In the genomic region with DNA sequence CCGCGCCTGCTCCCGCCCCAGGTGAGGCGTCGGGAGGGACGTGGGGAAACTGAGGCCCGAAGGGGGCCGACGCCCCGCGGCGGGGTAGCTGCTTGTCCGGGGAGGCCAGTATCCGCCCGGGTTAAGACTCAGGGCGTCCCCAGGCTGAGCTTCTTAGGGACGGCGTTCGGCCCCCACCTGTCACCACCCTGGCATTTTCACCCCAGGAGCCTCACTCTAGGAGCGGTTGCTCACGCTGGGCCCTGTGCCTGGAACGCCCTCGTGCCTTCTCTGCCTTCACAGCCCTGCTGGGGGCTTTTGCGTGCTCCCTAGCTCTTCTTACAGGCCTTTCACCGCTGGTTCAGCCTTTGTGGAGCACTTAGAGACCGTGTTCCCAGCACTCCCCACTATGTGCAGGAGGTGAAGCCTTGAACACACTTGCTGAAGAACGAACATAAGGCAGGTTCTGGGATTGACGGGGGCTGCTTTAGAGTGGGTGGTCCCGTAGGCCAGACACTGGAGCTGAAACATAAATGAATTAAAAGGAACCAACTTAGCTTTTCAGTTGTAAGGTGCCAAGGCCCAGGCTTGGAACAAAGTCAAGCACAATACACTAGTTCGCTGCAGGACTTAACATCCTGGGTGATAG, we compare ENCODE assay signal across 1 cellular context.
TF ChIP-seq lines count a peak whose summit lies in the region.

No MANE protein-coding gene starts in this region.

TF ChIP-seq in H1, 55 proteins besides CTCF, POLR2A, EP300 and RAD21:
- peak; percentile 36 for TF ChIP-seq SAP30 (IDR thresholded peaks at IDR 0.05; ENCODE audit: insufficient read depth, insufficient replicate concordance, low read length)
- 0 out of 4 replicates have a peak, but pooled peaks of 1 of the 2 experiments have one; percentile 16 for TF ChIP-seq SIN3A (conservative IDR thresholded peaks at IDR 0.05 in 1 of 2, IDR thresholded peaks at IDR 0.05 in 1 of 2; ENCODE audit: low read depth in 1 of 2, low read length in 2 of 2)
- TF ChIP-seq KDM4A (IDR thresholded peaks at IDR 0.05; ENCODE audit: low read depth, low read length, severe bottlenecking) = peak; percentile 31
- TF ChIP-seq SP4 (IDR thresholded peaks at IDR 0.05; ENCODE audit: low read length) = no peak
